ENCODE assay signal across 9 cellular contexts in genomic region chr17:411416-412120, GRCh38. TPM values are rescaled to one million over a fixed set of nuclear protein-coding genes. Genes with fewer than 3 reads are reported as not detected.
A peak's percentile ranks its signal among the peaks of the same experiment; 100 is the strongest.
DNase-seq lines count a peak whose midpoint lies in the region; ATAC-seq and TF ChIP-seq lines count a peak whose summit lies in the region.
"Had no signal": no experiment of that assay in that cellular context is flagged by ENCODE, and none has a peak within 500 bp of the region (broad histone marks: within the 10 kb centered on the region; RNA-seq: fewer than 3 reads in every experiment).

No MANE protein-coding gene starts in this region.

- H2BK15ac ChIP-seq in neuronal stem cell (ENCODE audit: low read length) = peak overlapping the region; percentile 4

- peak overlapping the region; percentile 80; the same call in 1 of the 2 replicates for H3K4me2 ChIP-seq in OCI-LY7 (ENCODE audit: low read length)
- H3K4me2 ChIP-seq in neuronal stem cell (ENCODE audit: insufficient read depth, low read length, poor library complexity, severe bottlenecking) = no peak overlapping the region

- WGBS in ectodermal cell, 2 experiments = 92 to 93% methylated on average over 13 of the region's 13 CpGs
- no CpG with 5 or more reads among the region's 13 CpGs for WGBS in neuronal stem cell (ENCODE audit: extremely low coverage in 2 of 2, insufficient read length in 2 of 2, insufficient replicate concordance in 1 of 2), 2 donors

- H3K27me3 ChIP-seq in ectodermal cell (ENCODE audit: control insufficient read depth, insufficient read depth, low read length, poor library complexity, severe bottlenecking) (no peaks in the 10 kb centered on the region), neuronal stem cell (ENCODE audit: control insufficient read depth in 3 of 3, insufficient read depth in 3 of 3, low read depth in 1 of 3, low read length in 3 of 3) (no peaks in the 10 kb centered on the region)
- H3K27me3 ChIP-seq: testis had no signal

- POLR2A ChIA-PET in OCI-LY7 (lab: Charles Lee) = no interaction called here

- no peak overlapping the region for H4K91ac ChIP-seq in neuronal stem cell (ENCODE audit: low read depth, low read length, poor library complexity)

- no peak overlapping the region for H3K14ac ChIP-seq in neuronal stem cell (ENCODE audit: low read length)

- H3K18ac ChIP-seq in neuronal stem cell (ENCODE audit: low read length) = no peak overlapping the region

- no peak overlapping the region for H4K8ac ChIP-seq in neuronal stem cell (ENCODE audit: low read depth, low read length)

- H2AFZ ChIP-seq in OCI-LY7 (ENCODE audit: low read length) (no peak overlapping the region), neuronal stem cell (ENCODE audit: low read length) (peak overlapping the region; percentile 27)

- H3K4me3 ChIP-seq in OCI-LY7 (ENCODE audit: low read depth, low read length, poor library complexity, severe bottlenecking) (no peak overlapping the region), ectodermal cell (ENCODE audit: insufficient read depth, low read depth, low read length) (peak overlapping the region; percentile 69), neuronal stem cell (ENCODE audit: low read length in 2 of 2) (peak overlapping the region in 1 of 2 donors; percentile 52)

- no peak overlapping the region for H2BK5ac ChIP-seq in neuronal stem cell (ENCODE audit: low read length)

- H4K20me1 ChIP-seq in OCI-LY7 (ENCODE audit: insufficient read depth, low read length) = no peaks in the 10 kb centered on the region

- H3K36me3 ChIP-seq in OCI-LY7 (ENCODE audit: insufficient read depth, low read length) (no peaks in the 10 kb centered on the region), ectodermal cell (ENCODE audit: control insufficient read depth, insufficient read depth, low read length) (peaks cover 7% of the 10 kb centered on the region), neuronal stem cell (replicated peaks in 1 of 2; ENCODE audit: control insufficient read depth in 2 of 2, insufficient read depth in 2 of 2, low read length in 2 of 2) (peaks cover 3 to 9% of the 10 kb centered on the region in 2 donors)

- H3K9me3 ChIP-seq in OCI-LY7 (ENCODE audit: low read length) = no peaks in the 10 kb centered on the region
- no peaks in the 10 kb centered on the region for H3K9me3 ChIP-seq in ectodermal cell (ENCODE audit: control insufficient read depth, low read length)
- H3K9me3 ChIP-seq in neuronal stem cell (replicated peaks in 1 of 2; ENCODE audit: control insufficient read depth in 2 of 2, insufficient read depth in 1 of 2, low read depth in 1 of 2, low read length in 2 of 2) = peaks cover 0 to 5% of the 10 kb centered on the region in 2 donors
- H3K9me3 ChIP-seq: testis had no signal

- H3K23ac ChIP-seq in neuronal stem cell (ENCODE audit: low read depth, low read length, poor library complexity) = no peak overlapping the region

- intact Hi-C loops in OCI-LY7 (cut with micrococcal nuclease; ENCODE audit: unreplicated experiment) = loop anchor here (1.0 to 5.0 kb wide), 4 partner anchors 101 to 586 kb away; partner anchors contain the start of gene TIMM22

- DNase-seq in G401 (ENCODE audit: low spot score) = peak; percentile 26
- no peak for DNase-seq in OCI-LY7 (ENCODE audit: low spot score)
- no peak for DNase-seq in neuronal stem cell (ENCODE audit: low spot score)
- DNase-seq in T1000 (lab: John Stamatoyannopoulos, UW) = no peak
- DNase-seq in COLO668 (lab: John Stamatoyannopoulos, UW; ENCODE audit: unreplicated experiment) = no peak
- DNase-seq: SIG-M5 had no signal

- no peak for TF ChIP-seq CTCF in OCI-LY7 (conservative IDR thresholded peaks at IDR 0.05; ENCODE audit: low read length)

- H3K4me1 ChIP-seq in OCI-LY7 (ENCODE audit: insufficient read depth, low read length, poor library complexity, severe bottlenecking) (peaks cover 25% of the 10 kb centered on the region), ectodermal cell (ENCODE audit: control insufficient read depth, insufficient read depth, low read length) (peaks cover 9% of the 10 kb centered on the region), neuronal stem cell (ENCODE audit: control insufficient read depth in 2 of 2, insufficient read depth in 1 of 2, low read depth in 1 of 2, low read length in 2 of 2) (peaks cover 9 to 10% of the 10 kb centered on the region in 2 donors)

- H3K79me1 ChIP-seq in neuronal stem cell (ENCODE audit: low read depth, low read length) = no peaks in the 10 kb centered on the region

- CTCF ChIA-PET in OCI-LY7 (lab: Charles Lee; ENCODE audit: unreplicated experiment) = interaction anchor here (1.0 to 1.1 kb wide), 2 partner anchors 280 to 289 kb away, joined by 3 to 6 read pairs; no protein-coding TSS in a partner anchor

- H3K27ac ChIP-seq in OCI-LY7 (ENCODE audit: low read depth, low read length, poor library complexity, severe bottlenecking) = no peak overlapping the region
- no peak overlapping the region for H3K27ac ChIP-seq in ectodermal cell (ENCODE audit: insufficient read depth, low read depth, low read length, poor library complexity, severe bottlenecking)
- no peak overlapping the region for H3K27ac ChIP-seq in neuronal stem cell (replicated peaks; ENCODE audit: low read length)
- H3K27ac ChIP-seq: testis had no signal

- peak overlapping the region; percentile 38 for H3K9ac ChIP-seq in neuronal stem cell (ENCODE audit: low read depth, low read length, poor library complexity)

- no peaks in the 10 kb centered on the region for H3K9me2 ChIP-seq in OCI-LY7 (ENCODE audit: insufficient read depth, low read length)

- in situ Hi-C loops in G401 (cut with HindIII; ENCODE audit: low sequenced_read_pairs) = no loop called here

- no peak overlapping the region for H2BK12ac ChIP-seq in neuronal stem cell (ENCODE audit: low read length)

- H2AK5ac ChIP-seq in neuronal stem cell (ENCODE audit: low read depth, low read length) = peak overlapping the region; percentile 63

- no peak overlapping the region for H3K4ac ChIP-seq in neuronal stem cell (ENCODE audit: low read length)

- BruUV-seq in OCI-LY7 (replicated peaks; lab: Mats Ljungman, UMichigan) = no TSS peak

- H2BK120ac ChIP-seq in neuronal stem cell (ENCODE audit: low read depth, low read length) = no peak overlapping the region

- no peak for ATAC-seq in GM21447 (IDR thresholded peaks at IDR 0.05; ENCODE audit: unreplicated experiment)

- no peaks in the 10 kb centered on the region; the same call in 1 of the 2 replicates for H3K79me2 ChIP-seq in OCI-LY7 (ENCODE audit: insufficient read depth, low read depth, low read length)

RNA-seq across cellular contexts. Expression of gene RFLNB, which starts 34.2 kb away (rescaled TPM):
- total RNA-seq in G401 (2014; rRNA removed; shearing (Covaris generic)) = 224 and 259 TPM in 2 replicates
- 14.8 and 15.7 TPM in 2 replicates for total RNA-seq in OCI-LY7 (2014; rRNA removed; shearing (Covaris generic))
- 24.7 and 25.3 TPM in 2 replicates for total RNA-seq in OCI-LY7 (2022)
- polyA plus RNA-seq in ectodermal cell (2013, experiment 1 of 4) = 9.1 TPM
- polyA plus RNA-seq in ectodermal cell (2013, experiment 2 of 4) = 9.1 TPM
- polyA plus RNA-seq in ectodermal cell (2013, experiment 3 of 4) = 7.6 TPM
- 8.1 TPM for polyA plus RNA-seq in ectodermal cell (2013, experiment 4 of 4)
- 16.8 TPM for polyA plus RNA-seq in neuronal stem cell (2013, experiment 1 of 2)
- polyA plus RNA-seq in neuronal stem cell (2013, experiment 2 of 2) = 18.1 TPM

RNA-seq across cellular contexts. Expression of gene RPH3AL, which starts 59.0 kb away (rescaled TPM):
- total RNA-seq in G401 (2014; rRNA removed; shearing (Covaris generic)) = 6.9 and 17.8 TPM in 2 replicates
- total RNA-seq in OCI-LY7 (2014; rRNA removed; shearing (Covaris generic)) = 1.0 and 5.9 TPM in 2 replicates
- total RNA-seq in OCI-LY7 (2022) = 2.0 and 2.2 TPM in 2 replicates
- polyA plus RNA-seq in ectodermal cell (2013, experiment 1 of 4) = 6.7 TPM
- 9.6 TPM for polyA plus RNA-seq in ectodermal cell (2013, experiment 2 of 4)
- 6.8 TPM for polyA plus RNA-seq in ectodermal cell (2013, experiment 3 of 4)
- 7.3 TPM for polyA plus RNA-seq in ectodermal cell (2013, experiment 4 of 4)
- polyA plus RNA-seq in neuronal stem cell (2013, experiment 1 of 2) = 7.7 TPM
- 6.5 TPM for polyA plus RNA-seq in neuronal stem cell (2013, experiment 2 of 2)
